17 cellular contexts compared by ENCODE assay signal in the genomic region with DNA sequence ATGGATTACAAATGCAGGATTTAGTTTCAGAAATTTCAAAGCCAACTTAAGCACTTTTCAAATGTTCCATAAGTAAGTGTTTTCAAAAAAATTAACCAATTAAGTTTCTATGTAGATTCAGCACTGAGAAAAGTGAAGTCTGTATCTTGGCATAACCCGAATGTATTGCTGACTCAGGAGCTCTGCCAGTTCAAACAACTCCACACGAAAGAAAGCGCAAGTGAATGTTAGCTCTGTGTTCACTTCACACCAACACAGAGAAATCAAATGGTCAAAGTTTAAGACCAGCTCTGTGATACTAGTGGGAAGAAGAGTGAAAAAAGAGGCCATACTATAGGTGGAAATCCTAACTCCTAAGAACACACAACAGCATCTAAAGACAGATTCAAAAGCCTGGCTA.
DNase-seq lines count a peak whose midpoint lies in the region; ATAC-seq, FAIRE-seq and TF ChIP-seq lines count a peak whose summit lies in the region.
"Had no signal": no experiment of that assay in that cellular context is flagged by ENCODE, and none has a peak within 500 bp of the region (broad histone marks: within the 10 kb centered on the region; RNA-seq: fewer than 3 reads in every experiment).

No MANE protein-coding gene starts in this region.

- no peak for DNase-seq in A549 (ENCODE audit: low read depth in 1 of 2, low spot score in 1 of 2)
- DNase-seq in RPMI8226, result peak; percentile 7
- peak; percentile 11 for DNase-seq in endothelial cell of umbilical vein (ENCODE audit: low read depth, low spot score)
- peak in 1 of 3 donors; percentile 57 for DNase-seq in right lobe of liver
- no peak for DNase-seq in middle frontal gyrus (ENCODE audit: extremely low spot score, low spot score)
- DNase-seq: activated CD8-positive, alpha-beta memory T cell treated with anti-CD3 and anti-CD28 coated beads, Interleukin-2, amount 10 ng/mL, durations not matched to agents 7 days and 5 days; Caco-2; HCEC 1CT; NCI-H2081 treated with DMSO at 0.1 percent for 48 hours; SHP77 treated with DMSO at 0.1 percent for 48 hours had no signal

- intact Hi-C loops in endothelial cell of umbilical vein (cut with micrococcal nuclease), result no loop called here
- intact Hi-C loops in right lobe of liver (cut with DNase I), result no loop called here

- H3K79me2 ChIP-seq in endothelial cell of umbilical vein (ENCODE audit: control insufficient read depth, insufficient read depth, low read length), result peaks cover 14% of the 10 kb centered on the region

- H4K20me1 ChIP-seq in endothelial cell of umbilical vein (replicated peaks; ENCODE audit: control insufficient read depth, extremely low read depth, insufficient read depth, low read length), result no peaks in the 10 kb centered on the region

- WGBS in A549 (ENCODE audit: missing lambda C conversion rate), result 73% methylated on average over 3 of the region's 3 CpGs
- WGBS in right lobe of liver (ENCODE audit: insufficient coverage, low coverage, low lambda C conversion rate, missing lambda C conversion rate), result 16% methylated on average over 3 of the region's 3 CpGs

- ATAC-seq in A549, result no peak
- peak; percentile 93 to 96 (median 95) for ATAC-seq in right lobe of liver
- no peak for ATAC-seq in GM18870 (IDR thresholded peaks at IDR 0.05; ENCODE audit: unreplicated experiment)
- no peak for ATAC-seq in HG02938 (IDR thresholded peaks at IDR 0.05; ENCODE audit: unreplicated experiment)
- no peak for ATAC-seq in GM19324 (IDR thresholded peaks at IDR 0.05; ENCODE audit: low FRiP score, unreplicated experiment)
- ATAC-seq: activated CD8-positive, alpha-beta memory T cell treated with anti-CD3 and anti-CD28 coated beads, Interleukin-2, amount 10 ng/mL, durations not matched to agents 7 days and 5 days had no signal

- TF ChIP-seq EP300 in A549 (IDR thresholded peaks at IDR 0.05), result no peak

- no peak overlapping the region for H2AFZ ChIP-seq in endothelial cell of umbilical vein (ENCODE audit: low read depth, low read length)

- no peak overlapping the region for H3K4me3 ChIP-seq in A549
- H3K4me3 ChIP-seq in endothelial cell of umbilical vein (replicated peaks in 1 of 3; ENCODE audit: insufficient read depth in 1 of 3, low read depth in 1 of 3, low read length in 3 of 3), result no peak overlapping the region
- H3K4me3 ChIP-seq in right lobe of liver, result no peak overlapping the region
- H3K4me3 ChIP-seq: esophagus muscularis mucosa, right atrium auricular region had no signal

- CTCF ChIA-PET in A549 (lab: Yijun Ruan, JAX), result interaction anchor here (0.6 to 2.2 kb wide), 5 partner anchors 11 to 72 kb away, joined by 3 to 7 read pairs (median 3); no protein-coding TSS in a partner anchor
- CTCF ChIA-PET in endothelial cell of umbilical vein (lab: Charles Lee), result interaction anchor here (1.0 to 2.0 kb wide), 5 partner anchors 10 to 29 kb away, joined by 3 to 7 read pairs (median 5); no protein-coding TSS in a partner anchor

- peaks cover 13% of the 10 kb centered on the region for H3K4me1 ChIP-seq in A549
- H3K4me1 ChIP-seq in endothelial cell of umbilical vein (ENCODE audit: control insufficient read depth, extremely low read depth, insufficient read depth, low read length), result peaks cover 4% of the 10 kb centered on the region
- H3K4me1 ChIP-seq in right lobe of liver, result peaks cover 0 to 14% (median 6%) of the 10 kb centered on the region in 4 donors

- FAIRE-seq in A549 (lab: Jason Lieb, UNC) (no peak), endothelial cell of umbilical vein (lab: Jason Lieb, UNC) (no peak)
- FAIRE-seq: HTR-8/SVneo, TTC549 had no signal

- no peak for TF ChIP-seq CTCF in A549 (IDR thresholded peaks at IDR 0.05)
- no peak for TF ChIP-seq CTCF in endothelial cell of umbilical vein (IDR thresholded peaks at IDR 0.05; ENCODE audit: extremely low read depth in 1 of 2, insufficient read depth in 1 of 2, low read depth in 1 of 2, low read length in 2 of 2)
- no peak for TF ChIP-seq CTCF in right lobe of liver (IDR thresholded peaks at IDR 0.05)

- H3K36me3 ChIP-seq in endothelial cell of umbilical vein (ENCODE audit: control insufficient read depth in 2 of 2, extremely low read depth in 1 of 2, insufficient read depth in 2 of 2, low read length in 2 of 2), result no peaks in the 10 kb centered on the region
- no peaks in the 10 kb centered on the region for H3K36me3 ChIP-seq in right lobe of liver
- H3K36me3 ChIP-seq: esophagus muscularis mucosa, right atrium auricular region had no signal

- POLR2A ChIA-PET in A549 (lab: Yijun Ruan, JAX), result no interaction called here
- POLR2A ChIA-PET in endothelial cell of umbilical vein (lab: Charles Lee), result no interaction called here

- no peak overlapping the region for H3K9ac ChIP-seq in endothelial cell of umbilical vein (replicated peaks; ENCODE audit: extremely low read depth, insufficient read depth, low read length)

- TF ChIP-seq POLR2A in A549 (IDR thresholded peaks at IDR 0.05; ENCODE audit: low read length) (no peak), endothelial cell of umbilical vein (IDR thresholded peaks at IDR 0.05; ENCODE audit: low read depth, low read length) (no peak), right lobe of liver (IDR thresholded peaks at IDR 0.05) (no peak)

- dilution Hi-C loops in endothelial cell of umbilical vein (cut with MboI; ENCODE audit: extremely low pct_ligation_motif_present, low sequenced_read_pairs), result no loop called here

- H3K27ac ChIP-seq in A549 (no peak overlapping the region), endothelial cell of umbilical vein (ENCODE audit: insufficient read depth, low read depth, low read length) (no peak overlapping the region), right lobe of liver (no peak overlapping the region)
- H3K27ac ChIP-seq: esophagus muscularis mucosa, right atrium auricular region had no signal

- TF ChIP-seq RAD21 in A549 (conservative IDR thresholded peaks at IDR 0.05 in 1 of 2, IDR thresholded peaks at IDR 0.05 in 1 of 2), result no peak

- no peaks in the 10 kb centered on the region for H3K27me3 ChIP-seq in endothelial cell of umbilical vein (ENCODE audit: control insufficient read depth in 2 of 2, insufficient read depth in 2 of 2, low read length in 2 of 2)
- H3K27me3 ChIP-seq in right lobe of liver, result no peaks in the 10 kb centered on the region
- H3K27me3 ChIP-seq: esophagus muscularis mucosa, right atrium auricular region had no signal

- H3K4me2 ChIP-seq in A549 (no peak overlapping the region), endothelial cell of umbilical vein (ENCODE audit: insufficient read depth, low read length) (no peak overlapping the region)

- BruUV-seq in endothelial cell of umbilical vein (replicated peaks; lab: Mats Ljungman, UMichigan), result no TSS peak

- H3K9me1 ChIP-seq in endothelial cell of umbilical vein (replicated peaks; ENCODE audit: control insufficient read depth, extremely low read depth, insufficient read depth, low read length), result no peaks in the 10 kb centered on the region

- no peaks in the 10 kb centered on the region for H3K9me3 ChIP-seq in A549
- no peaks in the 10 kb centered on the region for H3K9me3 ChIP-seq in endothelial cell of umbilical vein (replicated peaks; ENCODE audit: control insufficient read depth, insufficient read depth, low read length)
- H3K9me3 ChIP-seq in right lobe of liver, result no peaks in the 10 kb centered on the region
- H3K9me3 ChIP-seq: Caco-2, esophagus muscularis mucosa, right atrium auricular region had no signal

TF ChIP-seq in A549, 52 proteins besides CTCF, POLR2A, EP300 and RAD21:
- TF ChIP-seq NR3C1 (IDR thresholded peaks at IDR 0.05), result no peak
- peak; percentile 81 for TF ChIP-seq MAFK (IDR thresholded peaks at IDR 0.05; ENCODE audit: partially characterized antibody)

TF ChIP-seq in endothelial cell of umbilical vein, 7 proteins besides CTCF, POLR2A, EP300 and RAD21:
- TF ChIP-seq GATA2 (IDR thresholded peaks at IDR 0.05; ENCODE audit: insufficient read depth, insufficient read length, low read depth, low read length) (no peak), POLR2AphosphoS5 (IDR thresholded peaks at IDR 0.05; ENCODE audit: insufficient read depth, low read depth, low read length) (no peak), EZH2 (IDR thresholded peaks at IDR 0.05; ENCODE audit: borderline replicate concordance, low read depth, low read length, severe bottlenecking) (no peak), FOS (IDR thresholded peaks at IDR 0.05; ENCODE audit: borderline replicate concordance, insufficient read depth, low read length) (no peak), JUN (IDR thresholded peaks at IDR 0.05; ENCODE audit: borderline replicate concordance, insufficient read depth, insufficient read length, low read depth) (no peak), MYC (IDR thresholded peaks at IDR 0.05; ENCODE audit: low read depth, low read length) (no peak)
- TF ChIP-seq, protein P1, sequence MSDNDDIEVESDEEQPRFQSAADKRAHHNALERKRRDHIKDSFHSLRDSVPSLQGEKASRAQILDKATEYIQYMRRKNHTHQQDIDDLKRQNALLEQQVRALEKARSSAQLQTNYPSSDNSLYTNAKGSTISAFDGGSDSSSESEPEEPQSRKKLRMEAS (IDR thresholded peaks at IDR 0.05; ENCODE audit: insufficient read depth, insufficient read length), result no peak

Comparison
In these comparisons a context has a peak if more than half of its experiments do, and no peak if none do; other contexts are left out.
1. ATAC-seq: peak in right lobe of liver (4 of 4); none in A549 (0 of 2), GM18870 (single experiment), HG02938 (single experiment) and GM19324 (single experiment).
2. DNase-seq: peak in RPMI8226 (single experiment) and endothelial cell of umbilical vein (single experiment); none in A549 (0 of 2) and middle frontal gyrus (single experiment).